ENCODE assay signal across 8 cellular contexts in genomic region chr11:69640260-69640994, GRCh38. TPM values are rescaled to one million over a fixed set of nuclear protein-coding genes. Genes with fewer than 3 reads are reported as not detected.
A peak's percentile ranks its signal among the peaks of the same experiment; 100 is the strongest.
DNase-seq lines count a peak whose midpoint lies in the region; ATAC-seq and TF ChIP-seq lines count a peak whose summit lies in the region.

No MANE protein-coding gene starts in this region.

- H3K4me2 ChIP-seq in osteoblast (ENCODE audit: insufficient read depth, low read length): peak overlapping the region; percentile 99

- H2AFZ ChIP-seq in osteoblast (ENCODE audit: low read length): peak overlapping the region; percentile 82

- no peaks in the 10 kb centered on the region for H3K9me3 ChIP-seq in RWPE2 (ENCODE audit: severe bottlenecking)
- no peaks in the 10 kb centered on the region for H3K9me3 ChIP-seq in osteoblast (ENCODE audit: low read depth, low read length)

- TF ChIP-seq CTCF in RWPE2 (IDR thresholded peaks at IDR 0.05; ENCODE audit: poor library complexity, severe bottlenecking) (no peak), fibroblast of mammary gland (conservative IDR thresholded peaks at IDR 0.05; ENCODE audit: control insufficient read depth, insufficient read depth, low read depth, low read length) (no peak), osteoblast (IDR thresholded peaks at IDR 0.05; ENCODE audit: extremely low read depth, low read depth, low read length) (no peak)

- H3K79me2 ChIP-seq in osteoblast (ENCODE audit: insufficient read depth, low read length): peaks cover 52% of the 10 kb centered on the region

- H3K4me1 ChIP-seq in RWPE2 (ENCODE audit: insufficient read depth, poor library complexity, severe bottlenecking) (peaks cover 9% of the 10 kb centered on the region), osteoblast (ENCODE audit: insufficient read depth, low read length) (peaks cover 51% of the 10 kb centered on the region)

- H3K27me3 ChIP-seq in RWPE2 (ENCODE audit: insufficient read depth, poor library complexity, severe bottlenecking): no peaks in the 10 kb centered on the region
- no peaks in the 10 kb centered on the region for H3K27me3 ChIP-seq in osteoblast (ENCODE audit: insufficient read depth, low read length)

- H3K4me3 ChIP-seq in RWPE2 (ENCODE audit: severe bottlenecking) (peak overlapping the region; percentile 88), fibroblast of mammary gland (ENCODE audit: control insufficient read depth, low read depth, low read length) (peak overlapping the region; percentile 99), osteoblast (ENCODE audit: insufficient read depth, low read length) (peak overlapping the region; percentile 91)

- ATAC-seq in RWPE2 (ENCODE audit: low read depth) (no peak), HG02840 (IDR thresholded peaks at IDR 0.05; ENCODE audit: low FRiP score, unreplicated experiment) (no peak), HG03469 (IDR thresholded peaks at IDR 0.05; ENCODE audit: unreplicated experiment) (no peak)

- peaks cover 25% of the 10 kb centered on the region for H3K36me3 ChIP-seq in RWPE2 (ENCODE audit: low read depth)
- peaks cover 23% of the 10 kb centered on the region for H3K36me3 ChIP-seq in osteoblast (ENCODE audit: insufficient read depth, low read length)

- peaks cover 26% of the 10 kb centered on the region for H4K20me1 ChIP-seq in osteoblast (ENCODE audit: insufficient read depth, low read length)

- H3K27ac ChIP-seq in RWPE2 (ENCODE audit: poor library complexity, severe bottlenecking): peak overlapping the region; percentile 89
- H3K27ac ChIP-seq in osteoblast (ENCODE audit: low read depth, low read length): peak overlapping the region; percentile 97

- DNase-seq in EL (peak; percentile 51), RWPE2 (ENCODE audit: low spot score) (peak; percentile 45), fibroblast of mammary gland (ENCODE audit: low read depth) (peak; percentile 36), osteoblast (ENCODE audit: insufficient read length, low spot score, missing footprints) (peak; percentile 85), MV-4-11 (lab: John Stamatoyannopoulos, UW) (no peak), NCI-H2029 treated with DMSO at 0.1 percent for 48 hours (lab: John Stamatoyannopoulos, UW) (no peak)

RNA-seq across cellular contexts. Expression of gene CCND1, which starts 0.5 kb away (rescaled TPM):
- total RNA-seq in osteoblast: 187 and 237 TPM in 2 replicates

RNA-seq across cellular contexts. Expression of gene LTO1, which starts 34.7 kb away (rescaled TPM):
- total RNA-seq in osteoblast: 21.8 and 24.6 TPM in 2 replicates

Comparison
In these comparisons a context has a peak if more than half of its experiments do, and no peak if none do; other contexts are left out.
1. DNase-seq: peak in EL (single experiment), RWPE2 (single experiment), fibroblast of mammary gland (single experiment) and osteoblast (single experiment); none in MV-4-11 (single experiment) and NCI-H2029 treated with DMSO at 0.1 percent for 48 hours (single experiment).
2. Peak in every context shown above with its lines, with median percentiles within 50 percentile points of each other: H3K4me3 ChIP-seq.